8 cellular contexts compared by ENCODE assay signal in genomic region chr14:74085047-74085637, GRCh38. TPM values are rescaled to one million over a fixed set of nuclear protein-coding genes. Genes with fewer than 3 reads are reported as not detected.
DNase-seq lines count a peak whose midpoint lies in the region; ATAC-seq and TF ChIP-seq lines count a peak whose summit lies in the region.

No MANE protein-coding gene starts in this region.

- H3K9me3 ChIP-seq in SK-N-SH (no peaks in the 10 kb centered on the region), ectodermal cell (ENCODE audit: control insufficient read depth, low read length) (no peaks in the 10 kb centered on the region), mononuclear cell (ENCODE audit: low read depth, low read length) (no peaks in the 10 kb centered on the region), transverse colon (no peaks in the 10 kb centered on the region)

- peaks cover 41% of the 10 kb centered on the region for H3K79me2 ChIP-seq in SK-N-SH (ENCODE audit: insufficient read depth)

- peak; percentile 6 for DNase-seq in activated CD4-positive, CD25-positive, alpha-beta regulatory T cell treated with anti-CD3 and anti-CD28 coated beads, Interleukin-2, amount 50 U/mL, for 16 hours (ENCODE audit: low read depth, low spot score)
- DNase-seq in activated CD4-positive, CD25-positive, alpha-beta regulatory T cell (lab: John Stamatoyannopoulos, UW), result no peak
- DNase-seq in SK-N-SH (peak; percentile 44), transverse colon (no peak), HPDE6-E6E7 (ENCODE audit: extremely low spot score) (no peak)

- H3K27ac ChIP-seq in SK-N-SH (ENCODE audit: low read depth in 2 of 2, low read length in 1 of 2) (peak overlapping the region; percentile 51 to 75), ectodermal cell (ENCODE audit: insufficient read depth, low read depth, low read length, poor library complexity, severe bottlenecking) (peak overlapping the region; percentile 87), transverse colon (peak overlapping the region; percentile 82 to 92 (median 88))

- no peak for TF ChIP-seq POLR2A in transverse colon (IDR thresholded peaks at IDR 0.05)

- H3K36me3 ChIP-seq in SK-N-SH (replicated peaks in 1 of 2; ENCODE audit: control insufficient read depth in 1 of 2, insufficient read depth in 2 of 2, low read length in 1 of 2) (no peaks in the 10 kb centered on the region), ectodermal cell (ENCODE audit: control insufficient read depth, insufficient read depth, low read length) (no peaks in the 10 kb centered on the region), transverse colon (no peaks in the 10 kb centered on the region)

- POLR2A ChIA-PET in SK-N-SH (lab: Yijun Ruan, JAX), result interaction anchor here (0.5 kb wide), 1 partner anchor 154 kb away, joined by 3 read pairs; the partner anchor contains the start of gene VSX2

- H3K4me2 ChIP-seq in SK-N-SH, result peak overlapping the region; percentile 81

- CTCF ChIA-PET in SK-N-SH (lab: Yijun Ruan, JAX), result interaction anchor here (0.6 to 1.3 kb wide), 3 partner anchors 23 to 167 kb away, joined by 3 to 4 read pairs (median 4); no protein-coding TSS in a partner anchor

- intact Hi-C loops in transverse colon (cut with DNase I; ENCODE audit: low total_unique reads), result no loop called here

- WGBS in SK-N-SH (ENCODE audit: low lambda C conversion rate), result 3% methylated on average over 26 of the region's 26 CpGs
- WGBS in ectodermal cell, 2 experiments, result 1% methylated on average over 26 of the region's 26 CpGs
- WGBS in transverse colon (ENCODE audit: low coverage in 1 of 2), 2 donors, result 0 to 1% methylated on average over 10 to 26 of the region's 26 CpGs

- no peaks in the 10 kb centered on the region for H3K9me2 ChIP-seq in SK-N-SH

- peak overlapping the region; percentile 65 to 83 for H3K4me3 ChIP-seq in SK-N-SH (ENCODE audit: low read depth in 2 of 2, low read length in 1 of 2)
- H3K4me3 ChIP-seq in ectodermal cell (ENCODE audit: insufficient read depth, low read depth, low read length), result peak overlapping the region; percentile 61
- peak overlapping the region; percentile 69 for H3K4me3 ChIP-seq in mononuclear cell (ENCODE audit: low read length)
- H3K4me3 ChIP-seq in transverse colon, result peak overlapping the region; percentile 66 to 98 (median 86)

- in situ Hi-C loops in transverse colon (cut with MboI; ENCODE audit: low pct_ligation_motif_present in 1 of 4, low pct_unique_long_range_greater_than_20kb in 1 of 4, low sequenced_read_pairs in 3 of 4), result no loop called here

- H3K9ac ChIP-seq in SK-N-SH, result peak overlapping the region; percentile 88

- H3K4me1 ChIP-seq in SK-N-SH (ENCODE audit: control insufficient read depth in 1 of 2, insufficient read depth in 2 of 2, low read depth in 1 of 2, low read length in 1 of 2) (peaks cover 0 to 10% of the 10 kb centered on the region in 2 experiments; a peak in 2 of 4 replicates), ectodermal cell (ENCODE audit: control insufficient read depth, insufficient read depth, low read length) (peaks cover 6% of the 10 kb centered on the region), mononuclear cell (ENCODE audit: insufficient read depth, low read length) (peaks cover 33% of the 10 kb centered on the region), transverse colon (peaks cover 4 to 25% (median 18%) of the 10 kb centered on the region in 4 donors)

- peak overlapping the region; percentile 99 for H2AFZ ChIP-seq in SK-N-SH (ENCODE audit: low read depth)

- TF ChIP-seq EP300 in SK-N-SH (IDR thresholded peaks at IDR 0.05; ENCODE audit: borderline replicate concordance in 1 of 2, low read depth in 1 of 2, low read length in 1 of 2), result no peak
- no peak for TF ChIP-seq EP300 in transverse colon (IDR thresholded peaks at IDR 0.05; ENCODE audit: low read depth)

- H4K20me1 ChIP-seq in SK-N-SH (ENCODE audit: insufficient read depth), result no peaks in the 10 kb centered on the region

- no peak for TF ChIP-seq CTCF in SK-N-SH (IDR thresholded peaks at IDR 0.05)
- TF ChIP-seq CTCF in transverse colon (IDR thresholded peaks at IDR 0.05), result no peak

- ATAC-seq in HG02798 (IDR thresholded peaks at IDR 0.05; ENCODE audit: poor library complexity, unreplicated experiment), result peak; percentile 4

- no peaks in the 10 kb centered on the region for H3F3A ChIP-seq in SK-N-SH (replicated peaks; ENCODE audit: insufficient read depth)

- H3K27me3 ChIP-seq in SK-N-SH (ENCODE audit: insufficient read depth), result no peaks in the 10 kb centered on the region
- no peaks in the 10 kb centered on the region for H3K27me3 ChIP-seq in ectodermal cell (ENCODE audit: control insufficient read depth, insufficient read depth, low read length, poor library complexity, severe bottlenecking)
- no peaks in the 10 kb centered on the region for H3K27me3 ChIP-seq in mononuclear cell (ENCODE audit: insufficient read depth, low read length)
- H3K27me3 ChIP-seq in transverse colon, result no peaks in the 10 kb centered on the region

- TF ChIP-seq RAD21 in SK-N-SH (IDR thresholded peaks at IDR 0.05; ENCODE audit: low read length), result no peak

TF ChIP-seq in SK-N-SH, 30 proteins besides CTCF, POLR2A, EP300 and RAD21 (continues in another document):
- TF ChIP-seq SMC3 (IDR thresholded peaks at IDR 0.05; ENCODE audit: low read depth, low read length), result no peak
- TF ChIP-seq NRF1 (IDR thresholded peaks at IDR 0.05; ENCODE audit: low read depth, low read length), result no peak
- no peak for TF ChIP-seq GABPA (IDR thresholded peaks at IDR 0.05; ENCODE audit: low read depth)
- TF ChIP-seq TAF1 (IDR thresholded peaks at IDR 0.05; ENCODE audit: borderline replicate concordance, low read depth, low read length), result no peak
- TF ChIP-seq EZH2phosphoT487 (IDR thresholded peaks at IDR 0.05; ENCODE audit: borderline replicate concordance, low read depth), result no peak
- 0 out of 2 replicates have a peak, but pooled peaks have one; percentile 1 for TF ChIP-seq PBX3 (IDR thresholded peaks at IDR 0.05)
- TF ChIP-seq FOXJ3 (CRISPR knock-in tag; IDR thresholded peaks at IDR 0.05), result no peak
- TF ChIP-seq MXI1 (IDR thresholded peaks at IDR 0.05; ENCODE audit: low read depth, low read length), result no peak
- TF ChIP-seq TEAD4 (IDR thresholded peaks at IDR 0.05; ENCODE audit: borderline replicate concordance, insufficient read depth), result no peak
- no peak; the same call in 1 of the 2 replicates for TF ChIP-seq USF1 (IDR thresholded peaks at IDR 0.05; ENCODE audit: borderline replicate concordance, low read depth)
- TF ChIP-seq CHD2 (IDR thresholded peaks at IDR 0.05; ENCODE audit: low read length, partially characterized antibody), result no peak
- 0 out of 2 replicates have a peak, but pooled peaks have one; percentile 20 for TF ChIP-seq SIN3A (IDR thresholded peaks at IDR 0.05; ENCODE audit: borderline replicate concordance, low read depth, low read length)
- TF ChIP-seq GATA2 (CRISPR knock-in tag; IDR thresholded peaks at IDR 0.05), result no peak
- no peak for TF ChIP-seq IRF3 (IDR thresholded peaks at IDR 0.05; ENCODE audit: low read depth, low read length)
- TF ChIP-seq USF2 (IDR thresholded peaks at IDR 0.05; ENCODE audit: borderline replicate concordance, low read depth, low read length), result no peak
- TF ChIP-seq TCF12 (IDR thresholded peaks at IDR 0.05), result no peak

RNA-seq across cellular contexts. Expression of gene LIN52, which starts 0.4 kb away (rescaled TPM):
- polyA plus RNA-seq in SK-N-SH (2012; rRNA removed), result 4.9 and 5.9 TPM in 2 replicates
- 8.1 and 8.7 TPM in 2 replicates for polyA plus RNA-seq in SK-N-SH (2012; cell fraction: cytosol; rRNA removed)
- polyA plus RNA-seq in SK-N-SH (2012; cell fraction: nucleus; rRNA removed), result 2.9 and 4.1 TPM in 2 replicates
- polyA plus RNA-seq in ectodermal cell (2013, experiment 1 of 4), result 14.3 TPM
- 15.8 TPM for polyA plus RNA-seq in ectodermal cell (2013, experiment 2 of 4)
- 12.0 TPM for polyA plus RNA-seq in ectodermal cell (2013, experiment 3 of 4)
- polyA plus RNA-seq in ectodermal cell (2013, experiment 4 of 4), result 13.7 TPM
- total RNA-seq in mononuclear cell (4.9 TPM), transverse colon (1 to 10 TPM; 1.1 to 5.4 (median 4.6) TPM)

RNA-seq across cellular contexts. Expression of gene ALDH6A1, which starts 0.9 kb away (rescaled TPM):
- 9.4 and 12.9 TPM in 2 replicates for polyA plus RNA-seq in SK-N-SH (2012; rRNA removed)
- 10.8 and 12.6 TPM in 2 replicates for polyA plus RNA-seq in SK-N-SH (2012; cell fraction: cytosol; rRNA removed)
- polyA plus RNA-seq in SK-N-SH (2012; cell fraction: nucleus; rRNA removed), result 3.7 and 6.9 TPM in 2 replicates
- 33.5 TPM for polyA plus RNA-seq in ectodermal cell (2013, experiment 1 of 4)
- 37.7 TPM for polyA plus RNA-seq in ectodermal cell (2013, experiment 2 of 4)
- 19.5 TPM for polyA plus RNA-seq in ectodermal cell (2013, experiment 3 of 4)
- 22.8 TPM for polyA plus RNA-seq in ectodermal cell (2013, experiment 4 of 4)
- total RNA-seq in mononuclear cell (6.6 TPM), transverse colon (10 to 100 TPM; 19.1 to 40.0 (median 27.5) TPM)

Comparison
In these comparisons a context has a peak if more than half of its experiments do, and no peak if none do; other contexts are left out.
1. DNase-seq: peak in activated CD4-positive, CD25-positive, alpha-beta regulatory T cell treated with anti-CD3 and anti-CD28 coated beads, Interleukin-2, amount 50 U/mL, for 16 hours (single experiment) and SK-N-SH (single experiment); none in activated CD4-positive, CD25-positive, alpha-beta regulatory T cell (0 of 4), transverse colon (single experiment) and HPDE6-E6E7 (single experiment).
2. Peak in every context shown above with its lines, with median percentiles within 50 percentile points of each other: H3K27ac ChIP-seq and H3K4me3 ChIP-seq.